In genomic region chr7:13017881-13018280, GRCh38 we compare ENCODE assay signal across 14 cellular contexts.
DNase-seq lines count a peak whose midpoint lies in the region; ATAC-seq and TF ChIP-seq lines count a peak whose summit lies in the region.
"Had no signal": no experiment of that assay in that cellular context is flagged by ENCODE, and none has a peak within 500 bp of the region (broad histone marks: within the 10 kb centered on the region; RNA-seq: fewer than 3 reads in every experiment).

No MANE protein-coding gene starts in this region.

- H3K27me3 ChIP-seq in RWPE2 (ENCODE audit: insufficient read depth, poor library complexity, severe bottlenecking) (no peaks in the 10 kb centered on the region), neuron (ENCODE audit: insufficient read depth, low read length) (no peaks in the 10 kb centered on the region)

- peak; percentile 12 for DNase-seq in ELR (ENCODE audit: low read depth)
- DNase-seq in RWPE2 (ENCODE audit: low spot score), result no peak
- DNase-seq in epithelial cell of esophagus (ENCODE audit: low read depth), result peak; percentile 21
- DNase-seq in NCI-H2081 treated with DMSO at 0.1 percent for 48 hours (lab: John Stamatoyannopoulos, UW), result no peak
- DNase-seq in T-helper 1 cell, result no peak
- DNase-seq: activated naive CD8-positive, alpha-beta T cell treated with anti-CD3 and anti-CD28 coated beads for 36 hours; glutamatergic neuron; MM.1S; NCI-H2107; WERI-Rb-1 had no signal

- H3K27ac ChIP-seq in RWPE2 (ENCODE audit: poor library complexity, severe bottlenecking), result peak overlapping the region; percentile 80
- H3K27ac ChIP-seq: parathyroid adenoma, WERI-Rb-1 had no signal

- H3K9me3 ChIP-seq in RWPE2 (ENCODE audit: severe bottlenecking) (no peaks in the 10 kb centered on the region), neuron (ENCODE audit: low read length) (no peaks in the 10 kb centered on the region)

- H3K4me3 ChIP-seq in RWPE2 (ENCODE audit: severe bottlenecking) (no peak overlapping the region), epithelial cell of esophagus (ENCODE audit: low read length) (no peak overlapping the region), neuron (ENCODE audit: low read length) (peak overlapping the region; percentile 43)

- no peaks in the 10 kb centered on the region for H3K36me3 ChIP-seq in RWPE2 (ENCODE audit: low read depth)
- H3K36me3 ChIP-seq in neuron (ENCODE audit: insufficient read depth, low read length), result no peaks in the 10 kb centered on the region
- H3K36me3 ChIP-seq: WERI-Rb-1 had no signal

- TF ChIP-seq CTCF in RWPE2 (IDR thresholded peaks at IDR 0.05; ENCODE audit: poor library complexity, severe bottlenecking), result no peak
- TF ChIP-seq CTCF in epithelial cell of esophagus (IDR thresholded peaks at IDR 0.05; ENCODE audit: insufficient read depth, low read depth, low read length, missing control alignments), result no peak

- no peak overlapping the region for H2AFZ ChIP-seq in neuron (ENCODE audit: low read depth, low read length)
- H2AFZ ChIP-seq: parathyroid adenoma had no signal

- H3K4me1 ChIP-seq in RWPE2 (ENCODE audit: insufficient read depth, poor library complexity, severe bottlenecking), result peaks cover 17% of the 10 kb centered on the region
- peaks cover 72% of the 10 kb centered on the region for H3K4me1 ChIP-seq in neuron (ENCODE audit: insufficient read depth, low read length)
- H3K4me1 ChIP-seq: parathyroid adenoma had no signal

- peak; percentile 46; the same call in 2 of the 3 replicates for ATAC-seq in RWPE2 (ENCODE audit: low read depth)
- no peak for ATAC-seq in HG02884 (IDR thresholded peaks at IDR 0.05; ENCODE audit: unreplicated experiment)
- no peak for ATAC-seq in GM21737 (IDR thresholded peaks at IDR 0.05; ENCODE audit: unreplicated experiment)

Comparison
In these comparisons a context has a peak if more than half of its experiments do, and no peak if none do; other contexts are left out.
1. DNase-seq: peak in ELR (single experiment) and epithelial cell of esophagus (single experiment); none in RWPE2 (single experiment), NCI-H2081 treated with DMSO at 0.1 percent for 48 hours (single experiment) and T-helper 1 cell (0 of 5).